ENCODE assay signal across 8 cellular contexts in the genomic region with DNA sequence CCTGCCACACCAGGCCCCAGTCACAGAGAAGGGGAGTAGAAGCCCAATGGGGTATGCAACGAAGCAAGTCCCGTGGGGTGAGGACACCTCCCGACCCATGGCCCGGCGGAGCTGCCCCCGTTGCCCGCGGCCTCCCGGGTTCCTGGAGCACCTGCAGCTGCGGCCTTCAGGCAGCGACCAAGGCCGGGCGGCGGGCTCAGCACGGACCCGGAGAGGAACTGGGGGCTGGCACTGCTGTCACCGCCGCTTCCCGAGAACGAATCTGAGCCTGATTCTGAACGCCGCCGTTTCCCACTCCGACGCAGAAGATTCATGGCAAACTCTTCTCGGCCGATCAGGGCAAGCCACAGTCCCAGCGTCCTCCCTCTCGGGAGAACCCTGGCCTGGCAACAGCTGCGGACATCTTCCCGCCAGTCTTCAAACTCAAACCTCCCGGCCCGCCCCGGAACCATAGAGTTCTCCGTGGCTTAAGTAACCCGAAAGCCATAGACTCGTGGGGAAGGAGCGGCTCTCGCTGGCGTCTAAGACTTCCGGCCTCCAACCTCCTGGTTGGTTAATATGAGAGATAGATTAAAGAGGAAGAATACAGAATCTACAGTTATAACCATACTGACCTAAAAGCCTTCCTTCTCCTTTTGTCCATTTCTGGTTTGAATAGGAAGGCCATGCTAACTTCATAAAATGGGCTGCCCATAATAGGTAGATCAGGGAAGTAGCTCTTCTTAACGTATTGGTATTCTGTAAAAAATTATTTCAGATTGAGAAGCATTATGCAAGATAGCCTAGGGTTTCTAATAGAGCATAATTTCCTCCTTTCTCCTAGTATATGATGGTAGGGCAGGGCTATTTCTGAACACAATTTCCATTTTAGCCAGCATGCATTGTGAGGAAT. TPM values are rescaled to one million over a fixed set of nuclear protein-coding genes. Genes with fewer than 3 reads are reported as not detected.
DNase-seq lines count a peak whose midpoint lies in the region; ATAC-seq, FAIRE-seq and TF ChIP-seq lines count a peak whose summit lies in the region.

Gene POLQ (minus strand): TSS at position 425 of the 892 bp plus-strand sequence. CDS start 111 bp downstream, at position 314.

- H3K4me3 Mint-ChIP-seq in Calu3 (ENCODE audit: low read depth, unreplicated experiment), result peak within 1 kb of the TSS; percentile 83

- BruUV-seq in Calu3 (replicated peaks; lab: Mats Ljungman, UMichigan) (TSS peak; percentile 51), endothelial cell of umbilical vein (replicated peaks; lab: Mats Ljungman, UMichigan) (TSS peak; percentile 93)

- H3K9me2 ChIP-seq in OCI-LY1 (ENCODE audit: low read depth, low read length), result no peaks in the 10 kb centered on the region

- H3K4me3 ChIP-seq in HUES64 (ENCODE audit: low read length) (peak within 1 kb of the TSS; percentile 98), OCI-LY1 (ENCODE audit: low read depth, low read length, poor library complexity, severe bottlenecking) (peak within 1 kb of the TSS; percentile 100), endothelial cell of umbilical vein (replicated peaks in 1 of 3; ENCODE audit: insufficient read depth in 1 of 3, low read depth in 1 of 3, low read length in 3 of 3) (peak within 1 kb of the TSS; percentile 65 to 93 (median 67))

- no peaks in the 10 kb centered on the region for H3K9me1 ChIP-seq in endothelial cell of umbilical vein (replicated peaks; ENCODE audit: control insufficient read depth, extremely low read depth, insufficient read depth, low read length)

- H4K20me1 ChIP-seq in OCI-LY1 (ENCODE audit: insufficient read depth, low read length), result no peaks in the 10 kb centered on the region
- no peaks in the 10 kb centered on the region for H4K20me1 ChIP-seq in endothelial cell of umbilical vein (replicated peaks; ENCODE audit: control insufficient read depth, extremely low read depth, insufficient read depth, low read length)

- CTCF ChIA-PET in Calu3 (lab: Charles Lee) (interaction anchor here (0.6 to 1.5 kb wide), 3 partner anchors 30 to 547 kb away, joined by 3 read pairs; no protein-coding TSS in a partner anchor), endothelial cell of umbilical vein (lab: Charles Lee) (interaction anchor here (0.8 to 3.6 kb wide), 16 partner anchors 9 to 1943 kb away, joined by 3 to 36 read pairs (median 6); partner anchors contain the start of genes FAM162A and PARP14)

- POLR2A ChIA-PET in endothelial cell of umbilical vein (lab: Charles Lee), result interaction anchor here (0.7 kb wide), 1 partner anchor 198 kb away, joined by 3 read pairs; no protein-coding TSS in a partner anchor

- H3K36me3 Mint-ChIP-seq in Calu3 (ENCODE audit: insufficient read depth, unreplicated experiment), result peaks cover 17% of the 10 kb centered on the region

- FAIRE-seq in endothelial cell of umbilical vein (lab: Jason Lieb, UNC), result peak; percentile 96

- H3K4me1 ChIP-seq in HUES64 (ENCODE audit: insufficient read depth, low read length) (peaks cover 6% of the 10 kb centered on the region; the same call in 1 of the 2 replicates), OCI-LY1 (ENCODE audit: insufficient read depth, low read length, severe bottlenecking) (peaks cover 33% of the 10 kb centered on the region), endothelial cell of umbilical vein (ENCODE audit: control insufficient read depth, extremely low read depth, insufficient read depth, low read length) (peaks cover 12% of the 10 kb centered on the region)

- TF ChIP-seq CTCF in Calu3 (IDR thresholded peaks at IDR 0.05; ENCODE audit: unreplicated experiment) (no peak), OCI-LY1 (IDR thresholded peaks at IDR 0.05; ENCODE audit: low read length) (no peak), endothelial cell of umbilical vein (IDR thresholded peaks at IDR 0.05; ENCODE audit: extremely low read depth in 1 of 2, insufficient read depth in 1 of 2, low read depth in 1 of 2, low read length in 2 of 2) (no peak)

- H3K27ac ChIP-seq in HUES64 (ENCODE audit: low read depth, low read length) (peak within 1 kb of the TSS; percentile 60), OCI-LY1 (ENCODE audit: low read depth, low read length, poor library complexity, severe bottlenecking) (peak within 1 kb of the TSS; percentile 88), endothelial cell of umbilical vein (ENCODE audit: insufficient read depth, low read depth, low read length) (peak within 1 kb of the TSS; percentile 17)

- H3K79me2 ChIP-seq in OCI-LY1 (ENCODE audit: insufficient read depth, low read length) (peaks cover 33% of the 10 kb centered on the region), endothelial cell of umbilical vein (ENCODE audit: control insufficient read depth, insufficient read depth, low read length) (peaks cover 24% of the 10 kb centered on the region)

- no peaks in the 10 kb centered on the region for H3K27me3 ChIP-seq in HUES64 (ENCODE audit: insufficient read depth, low read length)
- no peaks in the 10 kb centered on the region for H3K27me3 ChIP-seq in OCI-LY1 (ENCODE audit: insufficient read depth, low read length)
- no peaks in the 10 kb centered on the region for H3K27me3 ChIP-seq in endothelial cell of umbilical vein (ENCODE audit: control insufficient read depth in 2 of 2, insufficient read depth in 2 of 2, low read length in 2 of 2)

- peak within 1 kb of the TSS; percentile 91 for H3K27ac Mint-ChIP-seq in Calu3 (ENCODE audit: unreplicated experiment)

- H3K27me3 Mint-ChIP-seq in Calu3 (ENCODE audit: unreplicated experiment), result no peaks in the 10 kb centered on the region

- dilution Hi-C loops in endothelial cell of umbilical vein (cut with MboI; ENCODE audit: extremely low pct_ligation_motif_present, low sequenced_read_pairs), result no loop called here

- H3K4me2 ChIP-seq in OCI-LY1 (ENCODE audit: low read length) (peak within 1 kb of the TSS; percentile 95), endothelial cell of umbilical vein (ENCODE audit: insufficient read depth, low read length) (peak within 1 kb of the TSS; percentile 98)

- peaks cover 7% of the 10 kb centered on the region for H3K4me1 Mint-ChIP-seq in Calu3 (ENCODE audit: low read depth, unreplicated experiment)

- WGBS in HUES64, result under 1% methylated on average over 41 of the region's 42 CpGs

- DNase-seq in Calu3 (peak; percentile 87), endothelial cell of umbilical vein (ENCODE audit: low read depth, low spot score) (peak; percentile 91), midbrain (lab: John Stamatoyannopoulos, UW) (peak; percentile 94)
- DNase-seq in activated CD8-positive, alpha-beta memory T cell treated with anti-CD3 and anti-CD28 coated beads, Interleukin-2, amount 50 U/mL, for 4 hours, result peak; percentile 83
- peak; percentile 72 to 74 for DNase-seq in stimulated activated CD8-positive, alpha-beta memory T cell treated with anti-CD3 and anti-CD28 coated beads, Interleukin-2, amount 100 ng/mL, for 1 hour (ENCODE audit: low read depth in 2 of 2)

- intact Hi-C loops in Calu3 (cut with micrococcal nuclease; ENCODE audit: unreplicated experiment), result loop anchor here (1.0 to 10.0 kb wide), 7 partner anchors 199 to 809 kb away; partner anchors contain the start of genes EAF2, GOLGB1 and IQCB1
- intact Hi-C loops in endothelial cell of umbilical vein (cut with micrococcal nuclease), result loop anchor here (1.0 to 10.0 kb wide), 13 partner anchors 116 to 1709 kb away; partner anchors contain the start of genes EAF2, FAM162A, GOLGB1 and HCLS1

- peak; percentile 78 for ATAC-seq in GM21447 (IDR thresholded peaks at IDR 0.05; ENCODE audit: unreplicated experiment)

- H3K36me3 ChIP-seq in HUES64 (ENCODE audit: insufficient read depth, low read length), result peaks cover 35% of the 10 kb centered on the region
- peaks cover 33% of the 10 kb centered on the region for H3K36me3 ChIP-seq in OCI-LY1 (ENCODE audit: insufficient read depth, low read length)
- H3K36me3 ChIP-seq in endothelial cell of umbilical vein (ENCODE audit: control insufficient read depth in 2 of 2, extremely low read depth in 1 of 2, insufficient read depth in 2 of 2, low read length in 2 of 2), result no peaks in the 10 kb centered on the region

- H3K9me3 ChIP-seq in HUES64 (ENCODE audit: insufficient read depth, low read depth, low read length) (no peaks in the 10 kb centered on the region), OCI-LY1 (ENCODE audit: low read length) (no peaks in the 10 kb centered on the region), endothelial cell of umbilical vein (replicated peaks; ENCODE audit: control insufficient read depth, insufficient read depth, low read length) (no peaks in the 10 kb centered on the region)

- peak; percentile 60 for TF ChIP-seq POLR2A in endothelial cell of umbilical vein (IDR thresholded peaks at IDR 0.05; ENCODE audit: low read depth, low read length)

- H3K9ac ChIP-seq in HUES64 (ENCODE audit: low read depth, low read length) (peak within 1 kb of the TSS; percentile 92), OCI-LY1 (ENCODE audit: low read length) (peak within 1 kb of the TSS; percentile 83), endothelial cell of umbilical vein (replicated peaks; ENCODE audit: extremely low read depth, insufficient read depth, low read length) (peak within 1 kb of the TSS; percentile 67)

- no peaks in the 10 kb centered on the region for H3F3A ChIP-seq in OCI-LY1 (ENCODE audit: insufficient read depth, low read length)

- H3K9me3 Mint-ChIP-seq in Calu3 (ENCODE audit: low read depth, unreplicated experiment), result no peaks in the 10 kb centered on the region

- H2AFZ ChIP-seq in OCI-LY1 (ENCODE audit: low read length) (peak within 1 kb of the TSS; percentile 82), endothelial cell of umbilical vein (ENCODE audit: low read depth, low read length) (peak within 1 kb of the TSS; percentile 99)

TF ChIP-seq in endothelial cell of umbilical vein, 7 proteins besides CTCF, POLR2A, EP300 and RAD21:
- TF ChIP-seq POLR2AphosphoS5 (IDR thresholded peaks at IDR 0.05; ENCODE audit: insufficient read depth, low read depth, low read length), result peak; percentile 75
- no peak for TF ChIP-seq JUN (IDR thresholded peaks at IDR 0.05; ENCODE audit: borderline replicate concordance, insufficient read depth, insufficient read length, low read depth)
- TF ChIP-seq, protein P1, sequence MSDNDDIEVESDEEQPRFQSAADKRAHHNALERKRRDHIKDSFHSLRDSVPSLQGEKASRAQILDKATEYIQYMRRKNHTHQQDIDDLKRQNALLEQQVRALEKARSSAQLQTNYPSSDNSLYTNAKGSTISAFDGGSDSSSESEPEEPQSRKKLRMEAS (IDR thresholded peaks at IDR 0.05; ENCODE audit: insufficient read depth, insufficient read length), result no peak

RNA-seq across cellular contexts. Expression of gene POLQ, which starts in this region (rescaled TPM):
- 13.7 and 15.5 TPM in 2 replicates for total RNA-seq in Calu3 (2022)
- 7.1 TPM for polyA plus RNA-seq in HUES64 (2013, experiment 1 of 2)
- 7.3 TPM for polyA plus RNA-seq in HUES64 (2013, experiment 2 of 2)
- total RNA-seq in endothelial cell of umbilical vein, result 9.5 and 10.8 TPM in 2 replicates
- 1.1 and 1.8 TPM in 2 replicates for polyA plus RNA-seq in endothelial cell of umbilical vein
- 2.3 and 2.7 TPM in 2 replicates for polyA plus RNA-seq in endothelial cell of umbilical vein (2011; cell fraction: cytosol; rRNA removed)
- polyA plus RNA-seq in endothelial cell of umbilical vein (2011; cell fraction: nucleus; rRNA removed), result 12.1 and 16.1 TPM in 2 replicates
- polyA plus RNA-seq in endothelial cell of umbilical vein (2012), result 1.7 and 4.3 TPM in 2 replicates
- polyA minus RNA-seq in endothelial cell of umbilical vein, result 7.1 and 7.3 TPM in 2 replicates
- polyA minus RNA-seq in endothelial cell of umbilical vein (2011; cell fraction: cytosol; rRNA and poly(A)+ RNA removed), result 12.3 TPM
- polyA minus RNA-seq in endothelial cell of umbilical vein (2011; cell fraction: nucleus; rRNA and poly(A)+ RNA removed), result 15.4 and 23.1 TPM in 2 replicates

Comparison
In these comparisons a context has a peak if more than half of its experiments do, and no peak if none do; other contexts are left out.
1. Peak in every context shown above with its lines: DNase-seq, ATAC-seq, H3K4me3 ChIP-seq and H3K27ac ChIP-seq.
2. H3K27ac ChIP-seq: peak in every context shown above with its lines; median percentile 88 in OCI-LY1; 60 in HUES64; 17 in endothelial cell of umbilical vein.